ENCODE assay signal across 1 cellular context in the genomic region with DNA sequence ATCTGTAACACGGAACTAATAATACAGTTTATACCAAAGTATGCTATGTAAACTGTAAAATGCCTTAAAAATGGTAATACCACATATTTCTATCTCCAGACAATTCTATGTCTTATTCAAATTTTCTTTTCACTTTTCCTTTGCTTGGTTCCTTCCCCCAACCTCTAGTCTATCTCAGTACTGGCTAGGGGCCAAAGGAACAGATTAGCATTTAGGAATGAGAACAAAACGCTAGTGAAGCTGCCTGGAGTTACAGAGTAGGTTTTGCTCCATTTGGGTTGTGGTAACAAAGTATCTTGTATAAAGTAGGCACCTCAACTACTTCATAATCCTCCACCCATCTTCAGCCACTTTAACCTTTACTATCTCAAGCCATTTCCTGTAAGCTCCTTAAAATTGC.
TF ChIP-seq lines count a peak whose summit lies in the region.

No MANE protein-coding gene starts in this region.

TF ChIP-seq in IMR-90, 13 proteins besides CTCF, POLR2A, EP300 and RAD21:
- TF ChIP-seq, protein P1, sequence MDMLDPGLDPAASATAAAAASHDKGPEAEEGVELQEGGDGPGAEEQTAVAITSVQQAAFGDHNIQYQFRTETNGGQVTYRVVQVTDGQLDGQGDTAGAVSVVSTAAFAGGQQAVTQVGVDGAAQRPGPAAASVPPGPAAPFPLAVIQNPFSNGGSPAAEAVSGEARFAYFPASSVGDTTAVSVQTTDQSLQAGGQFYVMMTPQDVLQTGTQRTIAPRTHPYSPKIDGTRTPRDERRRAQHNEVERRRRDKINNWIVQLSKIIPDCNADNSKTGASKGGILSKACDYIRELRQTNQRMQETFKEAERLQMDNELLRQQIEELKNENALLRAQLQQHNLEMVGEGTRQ (IDR thresholded peaks at IDR 0.05; ENCODE audit: low read depth, low read length): no peak
- TF ChIP-seq, protein P2, sequence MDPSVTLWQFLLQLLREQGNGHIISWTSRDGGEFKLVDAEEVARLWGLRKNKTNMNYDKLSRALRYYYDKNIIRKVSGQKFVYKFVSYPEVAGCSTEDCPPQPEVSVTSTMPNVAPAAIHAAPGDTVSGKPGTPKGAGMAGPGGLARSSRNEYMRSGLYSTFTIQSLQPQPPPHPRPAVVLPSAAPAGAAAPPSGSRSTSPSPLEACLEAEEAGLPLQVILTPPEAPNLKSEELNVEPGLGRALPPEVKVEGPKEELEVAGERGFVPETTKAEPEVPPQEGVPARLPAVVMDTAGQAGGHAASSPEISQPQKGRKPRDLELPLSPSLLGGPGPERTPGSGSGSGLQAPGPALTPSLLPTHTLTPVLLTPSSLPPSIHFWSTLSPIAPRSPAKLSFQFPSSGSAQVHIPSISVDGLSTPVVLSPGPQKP (IDR thresholded peaks at IDR 0.05; ENCODE audit: borderline replicate concordance, low read depth, low read length): no peak
- TF ChIP-seq NFE2L2 (IDR thresholded peaks at IDR 0.05; ENCODE audit: low read depth, low read length) (no peak), FOS (IDR thresholded peaks at IDR 0.05; ENCODE audit: low read depth, low read length) (no peak), MAZ (IDR thresholded peaks at IDR 0.05; ENCODE audit: borderline replicate concordance, low read depth, low read length) (no peak), SMC3 (IDR thresholded peaks at IDR 0.05; ENCODE audit: low read depth, low read length) (no peak), CEBPB (IDR thresholded peaks at IDR 0.05; ENCODE audit: low read depth, low read length) (no peak), CHD1 (IDR thresholded peaks at IDR 0.05; ENCODE audit: low read depth, low read length) (no peak), RCOR1 (IDR thresholded peaks at IDR 0.05; ENCODE audit: insufficient replicate concordance, low read length) (no peak), BHLHE40 (IDR thresholded peaks at IDR 0.05; ENCODE audit: low read depth, low read length) (no peak), MAFK (IDR thresholded peaks at IDR 0.05; ENCODE audit: low read depth, low read length) (no peak), RFX5 (IDR thresholded peaks at IDR 0.05; ENCODE audit: low read depth, low read length) (no peak), MXI1 (IDR thresholded peaks at IDR 0.05; ENCODE audit: borderline replicate concordance, low read depth, low read length) (no peak)
